ENCODE assay signal across 3 cellular contexts in genomic region chr21:40337981-40338380, GRCh38.
"Had no signal": no experiment of that assay in that cellular context is flagged by ENCODE, and none has a peak within 500 bp of the region (broad histone marks: within the 10 kb centered on the region; RNA-seq: fewer than 3 reads in every experiment).

No MANE protein-coding gene starts in this region.

- H3K4me3 ChIP-seq: GM12878 had no signal

- DNase-seq: GDM1, GF-D8 had no signal
